In genomic region chr13:50889317-50889716, GRCh38 we compare ENCODE assay signal across 25 cellular contexts. TPM values are rescaled to one million over a fixed set of nuclear protein-coding genes. Genes with fewer than 3 reads are reported as not detected.
DNase-seq lines count a peak whose midpoint lies in the region; ATAC-seq, FAIRE-seq and TF ChIP-seq lines count a peak whose summit lies in the region.
"Had no signal": no experiment of that assay in that cellular context is flagged by ENCODE, and none has a peak within 500 bp of the region (broad histone marks: within the 10 kb centered on the region; RNA-seq: fewer than 3 reads in every experiment).

No MANE protein-coding gene starts in this region.

- H3K4me1 ChIP-seq in SK-N-SH (ENCODE audit: control insufficient read depth in 1 of 2, insufficient read depth in 2 of 2, low read depth in 1 of 2, low read length in 1 of 2) = peaks cover 0 to 15% of the 10 kb centered on the region in 2 experiments; a peak in 2 of 4 replicates
- no peaks in the 10 kb centered on the region for H3K4me1 ChIP-seq in pancreas
- H3K4me1 ChIP-seq: A549 had no signal

- no peaks in the 10 kb centered on the region for H3K27me3 ChIP-seq in SK-N-SH (ENCODE audit: insufficient read depth)
- H3K27me3 ChIP-seq in pancreas = no peaks in the 10 kb centered on the region
- H3K27me3 ChIP-seq: MG63 had no signal

- H3K4me3 ChIP-seq in SK-N-SH (ENCODE audit: low read depth in 2 of 2, low read length in 1 of 2) (no peak overlapping the region), pancreas (no peak overlapping the region)
- H3K4me3 ChIP-seq: A549, MG63 had no signal

- no peak overlapping the region for H3K9ac ChIP-seq in SK-N-SH

- H3K27ac ChIP-seq in SK-N-SH (ENCODE audit: low read depth in 2 of 2, low read length in 1 of 2) = no peak overlapping the region
- H3K27ac ChIP-seq in pancreas = no peak overlapping the region
- H3K27ac ChIP-seq: A549 had no signal

- H3K4me2 ChIP-seq in SK-N-SH = no peak overlapping the region
- H3K4me2 ChIP-seq: A549 had no signal

- H3K36me3 ChIP-seq in SK-N-SH (replicated peaks in 1 of 2; ENCODE audit: control insufficient read depth in 1 of 2, insufficient read depth in 2 of 2, low read length in 1 of 2) = no peaks in the 10 kb centered on the region
- H3K36me3 ChIP-seq in pancreas = no peaks in the 10 kb centered on the region
- H3K36me3 ChIP-seq: MG63 had no signal

- H3K9me2 ChIP-seq in SK-N-SH = no peaks in the 10 kb centered on the region

- peak; percentile 35 for FAIRE-seq in GM12891 (lab: Jason Lieb, UNC)
- FAIRE-seq in pancreas (lab: Jason Lieb, UNC) = no peak
- FAIRE-seq: A549 had no signal

- no peaks in the 10 kb centered on the region for H3F3A ChIP-seq in SK-N-SH (replicated peaks; ENCODE audit: insufficient read depth)

- no peak for DNase-seq in GM12891 (ENCODE audit: insufficient read length, low spot score)
- no peak for DNase-seq in islet precursor cell
- no peak for DNase-seq in SK-N-SH
- DNase-seq in putamen (ENCODE audit: low spot score) = no peak
- no peak for DNase-seq in pancreas
- DNase-seq: CD4-positive, alpha-beta T cell; COR-L47; DMS79; H9; HFFc6; MG63; NCI-H1048; NCI-H1417 treated with DMSO at 0.1 percent for 48 hours; NCI-H187; NCI-H446; NCI-H526; PC-3; RPMI8226; SHP77; SW 1271; T-helper 17 cell had no signal

- TF ChIP-seq POLR2A in GM12891 (IDR thresholded peaks at IDR 0.05; ENCODE audit: low read depth, low read length) = no peak

- POLR2A ChIA-PET in SK-N-SH (lab: Yijun Ruan, JAX) = no interaction called here

- H3K79me2 ChIP-seq in SK-N-SH (ENCODE audit: insufficient read depth) = no peaks in the 10 kb centered on the region

- peak; percentile 57 for ATAC-seq in GM18867 (IDR thresholded peaks at IDR 0.05; ENCODE audit: unreplicated experiment)
- ATAC-seq in HG03108 (IDR thresholded peaks at IDR 0.05; ENCODE audit: unreplicated experiment) = peak; percentile 35
- ATAC-seq in pancreas = no peak
- ATAC-seq: A549, PC-3, T-helper 17 cell had no signal

- H2AFZ ChIP-seq in SK-N-SH (ENCODE audit: low read depth) = no peak overlapping the region

- TF ChIP-seq CTCF in SK-N-SH (IDR thresholded peaks at IDR 0.05) = no peak
- TF ChIP-seq CTCF in pancreas (IDR thresholded peaks at IDR 0.05) = no peak

- no peaks in the 10 kb centered on the region for H4K20me1 ChIP-seq in SK-N-SH (ENCODE audit: insufficient read depth)

- H3K9me3 ChIP-seq in SK-N-SH (no peaks in the 10 kb centered on the region), pancreas (no peaks in the 10 kb centered on the region)
- H3K9me3 ChIP-seq: A549, MG63 had no signal

- TF ChIP-seq EP300 in SK-N-SH (IDR thresholded peaks at IDR 0.05; ENCODE audit: borderline replicate concordance in 1 of 2, low read depth in 1 of 2, low read length in 1 of 2) = no peak

- 41% methylated on average over 1 of the region's 1 CpG for WGBS in SK-N-SH (ENCODE audit: low lambda C conversion rate)
- 18 to 68% methylated on average over 1 of the region's 1 CpG for WGBS in pancreas, 2 donors

- no peak for TF ChIP-seq RAD21 in SK-N-SH (IDR thresholded peaks at IDR 0.05; ENCODE audit: low read length)

- CTCF ChIA-PET in SK-N-SH (lab: Yijun Ruan, JAX) = interaction anchor here (8.3 kb wide), 1 partner anchor 21 kb away, joined by 47 read pairs; the partner anchor contains the start of gene RNASEH2B

- intact Hi-C loops in pancreas (cut with DNase I) = no loop called here

TF ChIP-seq in GM12891, 5 proteins besides CTCF, POLR2A, EP300 and RAD21:
- TF ChIP-seq PAX5 (IDR thresholded peaks at IDR 0.05; ENCODE audit: insufficient read depth, low read length, severe bottlenecking) = no peak
- no peak for TF ChIP-seq POU2F2 (IDR thresholded peaks at IDR 0.05; ENCODE audit: low read depth, low read length)
- no peak for TF ChIP-seq TAF1 (IDR thresholded peaks at IDR 0.05; ENCODE audit: low read depth, low read length)
- no peak for TF ChIP-seq POLR2AphosphoS5 (IDR thresholded peaks at IDR 0.05; ENCODE audit: low read depth, low read length)
- no peak for TF ChIP-seq SPI1 (IDR thresholded peaks at IDR 0.05; ENCODE audit: low read depth, low read length)

TF ChIP-seq in SK-N-SH, 30 proteins besides CTCF, POLR2A, EP300 and RAD21:
- TF ChIP-seq ELF1 (IDR thresholded peaks at IDR 0.05) (no peak), POLR2AphosphoS5 (IDR thresholded peaks at IDR 0.05; ENCODE audit: low read depth, low read length) (no peak), TCF12 (IDR thresholded peaks at IDR 0.05) (no peak), FOSL2 (IDR thresholded peaks at IDR 0.05; ENCODE audit: borderline replicate concordance, low read depth) (no peak), TEAD4 (IDR thresholded peaks at IDR 0.05; ENCODE audit: borderline replicate concordance, insufficient read depth) (no peak), USF2 (IDR thresholded peaks at IDR 0.05; ENCODE audit: borderline replicate concordance, low read depth, low read length) (no peak), MEF2A (IDR thresholded peaks at IDR 0.05; ENCODE audit: borderline replicate concordance, low read depth) (no peak)

RNA-seq across cellular contexts. Expression of gene RNASEH2B, which starts 20.3 kb away (rescaled TPM):
- polyA plus RNA-seq in GM12891 (2012; ENCODE audit: low read depth, missing spikeins) = 54.7 TPM
- polyA plus RNA-seq in SK-N-SH (2012; rRNA removed) (13.0 and 18.3 TPM in 2 replicates), pancreas (10 to 100 TPM; 24.8 to 41.6 TPM)
- 23.8 and 34.0 TPM in 2 replicates for polyA plus RNA-seq in SK-N-SH (2012; cell fraction: cytosol; rRNA removed)
- 9.5 and 14.8 TPM in 2 replicates for polyA plus RNA-seq in SK-N-SH (2012; cell fraction: nucleus; rRNA removed)
- 10 to 100 TPM; 19.0 to 24.8 (median 22.4) TPM for total RNA-seq in pancreas

RNA-seq across cellular contexts. Expression of gene DLEU7, which starts 45.8 kb away (rescaled TPM):
- 0.18 TPM for polyA plus RNA-seq in GM12891 (2012; ENCODE audit: low read depth, missing spikeins)
- polyA plus RNA-seq in SK-N-SH (2012; rRNA removed) (not detected in 2 replicates), pancreas (under 1 TPM; 0.02 to 0.08 TPM)
- 0.01 TPM in 1 of 2 replicates, not detected in the other for polyA plus RNA-seq in SK-N-SH (2012; cell fraction: cytosol; rRNA removed)
- polyA plus RNA-seq in SK-N-SH (2012; cell fraction: nucleus; rRNA removed) = not detected in 2 replicates
- under 1 TPM in 3 of 6 donors, not detected in 3; 0.08 to 0.47 (median 0.12) TPM for total RNA-seq in pancreas
- total RNA-seq: CD4-positive, alpha-beta T cell; HFFc6; LHCN-M2; PC-3; T-helper 17 cell had no signal
- polyA plus RNA-seq: A549 had no signal

Comparison
In these comparisons a context has a peak if more than half of its experiments do, and no peak if none do; other contexts are left out.
1. ATAC-seq: peak in GM18867 (single experiment) and HG03108 (single experiment); none in pancreas (0 of 4).